ENCODE assay signal across 26 cellular contexts in genomic region chr1:36710008-36710407, GRCh38.
DNase-seq lines count a peak whose midpoint lies in the region; ATAC-seq, FAIRE-seq and TF ChIP-seq lines count a peak whose summit lies in the region.
"Had no signal": no experiment of that assay in that cellular context is flagged by ENCODE, and none has a peak within 500 bp of the region (broad histone marks: within the 10 kb centered on the region; RNA-seq: fewer than 3 reads in every experiment).

No MANE protein-coding gene starts in this region.

- no peak overlapping the region for H3K4me3 ChIP-seq in BLaER1
- no peak overlapping the region for H3K4me3 ChIP-seq in endodermal cell (ENCODE audit: low read length)
- H3K4me3 ChIP-seq: K562, pancreas, thoracic aorta had no signal

- DNase-seq in ELF-1 (ENCODE audit: low read depth, low spot score) = peak; percentile 21
- DNase-seq in NCI-H2227 treated with DMSO at 0.1 percent for 48 hours (lab: John Stamatoyannopoulos, UW) = peak; percentile 85
- DNase-seq in endodermal cell = no peak
- no peak for DNase-seq in Calu3
- no peak for DNase-seq in stimulated activated naive CD4-positive, alpha-beta T cell treated with Interleukin-2 at 50 U/mL for 16 hours (lab: John Stamatoyannopoulos, UW)
- DNase-seq in RCC 7860 (ENCODE audit: low spot score) = no peak
- DNase-seq: activated CD4-positive, alpha-beta T cell treated with anti-CD3 and anti-CD28 coated beads, Interleukin-2, amount 50 U/mL, for 4 hours; activated CD8-positive, alpha-beta memory T cell treated with anti-CD3 and anti-CD28 coated beads, Interleukin-2, amount 50 U/mL, for 48 hours; activated naive CD8-positive, alpha-beta T cell treated with anti-CD3 and anti-CD28 coated beads for 36 hours; CD4-positive, CD25-positive, alpha-beta regulatory T cell; MM.1S; pancreas; RPMI8226 had no signal

- H3K9ac ChIP-seq in BLaER1 (no peak overlapping the region), endodermal cell (ENCODE audit: extremely low read depth, low read length, poor library complexity, severe bottlenecking) (no peak overlapping the region)

- WGBS in endodermal cell (ENCODE audit: insufficient coverage in 1 of 2, insufficient read length in 1 of 2), 2 experiments = 69 to 82% methylated on average over 6 to 13 of the region's 13 CpGs

- TF ChIP-seq CTCF in endodermal cell (conservative IDR thresholded peaks at IDR 0.05) = no peak
- no peak for TF ChIP-seq CTCF in Calu3 (IDR thresholded peaks at IDR 0.05; ENCODE audit: unreplicated experiment)

- CTCF ChIA-PET in Calu3 (lab: Charles Lee) = interaction anchor here (0.7 kb wide), 1 partner anchor 175 kb away, joined by 3 read pairs; no protein-coding TSS in a partner anchor

- peak overlapping the region; percentile 92 for H3K27ac Mint-ChIP-seq in endodermal cell
- H3K27ac Mint-ChIP-seq in Calu3 (ENCODE audit: unreplicated experiment) = no peak overlapping the region
- H3K27ac Mint-ChIP-seq: activated naive CD8-positive, alpha-beta T cell treated with anti-CD3 and anti-CD28 coated beads for 36 hours; activated T-helper 2 cell treated with anti-CD3 and anti-CD28 coated beads, Interferon-gamma antibody, Interleukin-2, Interleukin-4, amounts not matched to agents 10 μg/mL and 5 μg/mL and 100 μg/mL, durations not matched to agents 14 hours and 24 hours and 36 hours; CD4-positive, CD25-positive, alpha-beta regulatory T cell; natural killer cell treated with Interleukin-12 subunit alpha and Interleukin-12 subunit beta and Interleukin-15 and Interleukin-18, amount 100 ng/mL, for 72 hours; stimulated activated effector memory CD8-positive, alpha-beta T cell treated with anti-CD3 and anti-CD28 coated beads, Interleukin-12 subunit alpha, Interleukin-12 subunit beta, amount 100 ng/mL, for 72 hours had no signal

- H3K36me3 Mint-ChIP-seq in endodermal cell (ENCODE audit: low read depth) (no peaks in the 10 kb centered on the region), Calu3 (ENCODE audit: insufficient read depth, unreplicated experiment) (no peaks in the 10 kb centered on the region)
- H3K36me3 Mint-ChIP-seq: activated naive CD8-positive, alpha-beta T cell treated with anti-CD3 and anti-CD28 coated beads for 36 hours; CD4-positive, CD25-positive, alpha-beta regulatory T cell; natural killer cell treated with Interleukin-12 subunit alpha and Interleukin-12 subunit beta and Interleukin-15 and Interleukin-18, amount 100 ng/mL, for 72 hours; stimulated activated effector memory CD8-positive, alpha-beta T cell treated with anti-CD3 and anti-CD28 coated beads, Interleukin-12 subunit alpha, Interleukin-12 subunit beta, amount 100 ng/mL, for 72 hours had no signal

- peak overlapping the region; percentile 31; the same call in 1 of the 2 replicates for H3K4me2 ChIP-seq in BLaER1

- no peaks in the 10 kb centered on the region for H3K9me3 ChIP-seq in BLaER1
- H3K9me3 ChIP-seq in endodermal cell (ENCODE audit: control insufficient read depth, low read length) = no peaks in the 10 kb centered on the region
- H3K9me3 ChIP-seq: pancreas, thoracic aorta had no signal

- H3K4me3 Mint-ChIP-seq in endodermal cell = no peak overlapping the region
- H3K4me3 Mint-ChIP-seq in Calu3 (ENCODE audit: low read depth, unreplicated experiment) = no peak overlapping the region
- H3K4me3 Mint-ChIP-seq: activated naive CD8-positive, alpha-beta T cell treated with anti-CD3 and anti-CD28 coated beads for 36 hours; CD4-positive, CD25-positive, alpha-beta regulatory T cell; central memory CD8-positive, alpha-beta T cell; natural killer cell treated with Interleukin-12 subunit alpha and Interleukin-12 subunit beta and Interleukin-15 and Interleukin-18, amount 100 ng/mL, for 72 hours; stimulated activated effector memory CD8-positive, alpha-beta T cell treated with anti-CD3 and anti-CD28 coated beads, Interleukin-12 subunit alpha, Interleukin-12 subunit beta, amount 100 ng/mL, for 72 hours had no signal

- H4K20me1 ChIP-seq in BLaER1 = no peaks in the 10 kb centered on the region

- intact Hi-C loops in Calu3 (cut with micrococcal nuclease; ENCODE audit: unreplicated experiment) = no loop called here

- H3K27me3 ChIP-seq in BLaER1 (no peaks in the 10 kb centered on the region), endodermal cell (ENCODE audit: control insufficient read depth, insufficient read depth, low read length, poor library complexity, severe bottlenecking) (no peaks in the 10 kb centered on the region)

- H3K9me3 Mint-ChIP-seq in endodermal cell (no peaks in the 10 kb centered on the region), Calu3 (ENCODE audit: low read depth, unreplicated experiment) (no peaks in the 10 kb centered on the region)
- H3K9me3 Mint-ChIP-seq: activated naive CD8-positive, alpha-beta T cell treated with anti-CD3 and anti-CD28 coated beads for 36 hours; activated T-helper 2 cell treated with anti-CD3 and anti-CD28 coated beads, Interferon-gamma antibody, Interleukin-2, Interleukin-4, amounts not matched to agents 10 μg/mL and 5 μg/mL and 100 μg/mL, durations not matched to agents 14 hours and 24 hours and 36 hours; central memory CD8-positive, alpha-beta T cell; natural killer cell treated with Interleukin-12 subunit alpha and Interleukin-12 subunit beta and Interleukin-15 and Interleukin-18, amount 100 ng/mL, for 72 hours; stimulated activated effector memory CD8-positive, alpha-beta T cell treated with anti-CD3 and anti-CD28 coated beads, Interleukin-12 subunit alpha, Interleukin-12 subunit beta, amount 100 ng/mL, for 72 hours had no signal

- no peak overlapping the region for H3K27ac ChIP-seq in BLaER1
- H3K27ac ChIP-seq in endodermal cell (ENCODE audit: low read depth, low read length) = peak overlapping the region; percentile 14
- H3K27ac ChIP-seq: epithelial cell of prostate, pancreas, thoracic aorta had no signal

- FAIRE-seq in RCC 7860 (lab: Jason Lieb, UNC) = no peak
- FAIRE-seq: astrocyte, GM12892, GM19239, K562, pancreas had no signal

- ATAC-seq in GM18498 (IDR thresholded peaks at IDR 0.05; ENCODE audit: unreplicated experiment) = no peak
- ATAC-seq: K562; left lobe of liver; natural killer cell treated with Interleukin-12 subunit alpha and Interleukin-12 subunit beta and Interleukin-15 and Interleukin-18, amount 100 ng/mL, for 72 hours; pancreas; stimulated activated effector memory CD8-positive, alpha-beta T cell treated with anti-CD3 and anti-CD28 coated beads, Interleukin-12 subunit alpha, Interleukin-12 subunit beta, amount 100 ng/mL, for 72 hours had no signal

- peaks cover 18% of the 10 kb centered on the region for H3K4me1 ChIP-seq in BLaER1
- peaks cover 15% of the 10 kb centered on the region for H3K4me1 ChIP-seq in endodermal cell (ENCODE audit: control insufficient read depth, insufficient read depth, low read length)
- H3K4me1 ChIP-seq: pancreas had no signal

- BruUV-seq in Calu3 (replicated peaks; lab: Mats Ljungman, UMichigan) = no TSS peak

- H3K27me3 Mint-ChIP-seq in endodermal cell (ENCODE audit: insufficient read depth) (peaks cover 2% of the 10 kb centered on the region), Calu3 (ENCODE audit: unreplicated experiment) (no peaks in the 10 kb centered on the region)

- peaks cover 56% of the 10 kb centered on the region for H3K4me1 Mint-ChIP-seq in endodermal cell
- no peaks in the 10 kb centered on the region for H3K4me1 Mint-ChIP-seq in Calu3 (ENCODE audit: low read depth, unreplicated experiment)
- H3K4me1 Mint-ChIP-seq: CD4-positive, CD25-positive, alpha-beta regulatory T cell; central memory CD8-positive, alpha-beta T cell; stimulated activated effector memory CD8-positive, alpha-beta T cell treated with anti-CD3 and anti-CD28 coated beads, Interleukin-12 subunit alpha, Interleukin-12 subunit beta, amount 100 ng/mL, for 72 hours had no signal

- H3K36me3 ChIP-seq in BLaER1 = no peaks in the 10 kb centered on the region
- no peaks in the 10 kb centered on the region for H3K36me3 ChIP-seq in endodermal cell (ENCODE audit: control insufficient read depth, insufficient read depth, low read length)
- H3K36me3 ChIP-seq: pancreas, thoracic aorta had no signal

Comparison
In these comparisons a context has a peak if more than half of its experiments do, and no peak if none do; other contexts are left out.
1. DNase-seq: peak in ELF-1 (single experiment) and NCI-H2227 treated with DMSO at 0.1 percent for 48 hours (single experiment); none in endodermal cell (single experiment), Calu3 (single experiment), stimulated activated naive CD4-positive, alpha-beta T cell treated with Interleukin-2 at 50 U/mL for 16 hours (single experiment) and RCC 7860 (single experiment).